Comparison of ENCODE assay signal across 10 cellular contexts in genomic region chr10:80466724-80467326, GRCh38. TPM values are rescaled to one million over a fixed set of nuclear protein-coding genes. Genes with fewer than 3 reads are reported as not detected.
DNase-seq lines count a peak whose midpoint lies in the region; ATAC-seq, FAIRE-seq and TF ChIP-seq lines count a peak whose summit lies in the region.
"Had no signal": no experiment of that assay in that cellular context is flagged by ENCODE, and none has a peak within 500 bp of the region (broad histone marks: within the 10 kb centered on the region; RNA-seq: fewer than 3 reads in every experiment).

No MANE protein-coding gene starts in this region.

- H3K4me2 ChIP-seq in OCI-LY1 (ENCODE audit: low read length) = no peak overlapping the region
- H3K4me2 ChIP-seq in keratinocyte (ENCODE audit: control insufficient read depth, extremely low read depth, insufficient read depth, low read depth, low read length) = no peak overlapping the region
- H3K4me2 ChIP-seq in Karpas-422 (ENCODE audit: low read depth, low read length, poor library complexity, severe bottlenecking) = no peak overlapping the region

- H3K36me3 ChIP-seq in OCI-LY1 (ENCODE audit: insufficient read depth, low read length) = peaks cover 21% of the 10 kb centered on the region
- peaks cover 15 to 25% of the 10 kb centered on the region in 2 experiments for H3K36me3 ChIP-seq in keratinocyte (ENCODE audit: control insufficient read depth in 2 of 2, extremely low read depth in 1 of 2, insufficient read depth in 2 of 2, low read length in 2 of 2)
- H3K36me3 ChIP-seq in Karpas-422 (ENCODE audit: insufficient read depth, low read length) = no peaks in the 10 kb centered on the region

- no peak overlapping the region for H3K9ac ChIP-seq in OCI-LY1 (ENCODE audit: low read length)
- H3K9ac ChIP-seq in keratinocyte (ENCODE audit: control insufficient read depth, extremely low read depth, insufficient read depth, low read length) = peak overlapping the region; percentile 19
- no peak overlapping the region for H3K9ac ChIP-seq in Karpas-422 (ENCODE audit: low read length)

- CTCF ChIA-PET in activated CD8-positive, alpha-beta T cell treated with anti-CD3 and anti-CD28 coated beads, Interleukin-2, amount 10 ng/mL, durations not matched to agents 7 days and 5 days (lab: Charles Lee) = interaction anchor here (1.3 to 35.6 kb wide), 9 partner anchors 6 to 64 kb away, joined by 3 to 1113 read pairs (median 5); no protein-coding TSS in a partner anchor

- H2AFZ ChIP-seq in OCI-LY1 (ENCODE audit: low read length) = no peak overlapping the region
- H2AFZ ChIP-seq in keratinocyte (ENCODE audit: control insufficient read depth, low read length) = no peak overlapping the region
- H2AFZ ChIP-seq in Karpas-422 (ENCODE audit: low read length) = no peak overlapping the region

- H3K27ac Mint-ChIP-seq in activated CD8-positive, alpha-beta T cell treated with anti-CD3 and anti-CD28 coated beads, Interleukin-2, amount 10 ng/mL, durations not matched to agents 7 days and 5 days = peak overlapping the region; percentile 90
- H3K27ac Mint-ChIP-seq in stimulated activated memory B cell treated with anti-CD40 and anti-IgM and Interleukin-4, amounts not matched to agents 10 μg/mL and 1 μg/mL and 100 μg/mL, for 72 hours = peak overlapping the region; percentile 82

- ATAC-seq in activated CD8-positive, alpha-beta T cell treated with anti-CD3 and anti-CD28 coated beads, Interleukin-2, amount 10 ng/mL, durations not matched to agents 7 days and 5 days = no peak
- no peak for ATAC-seq in stimulated activated memory B cell treated with anti-CD40 and anti-IgM and Interleukin-4, amounts not matched to agents 10 μg/mL and 1 μg/mL and 100 μg/mL, for 72 hours

- H3K27me3 ChIP-seq in OCI-LY1 (ENCODE audit: insufficient read depth, low read length) (no peaks in the 10 kb centered on the region), keratinocyte (ENCODE audit: control insufficient read depth, extremely low read depth, insufficient read depth, low read length) (no peaks in the 10 kb centered on the region), Karpas-422 (ENCODE audit: low read length) (no peaks in the 10 kb centered on the region)

- POLR2A ChIA-PET in activated CD8-positive, alpha-beta T cell treated with anti-CD3 and anti-CD28 coated beads, Interleukin-2, amount 10 ng/mL, durations not matched to agents 7 days and 5 days (lab: Charles Lee) = interaction anchor here (1.2 to 8.0 kb wide), 7 partner anchors 9 to 38 kb away, joined by 3 to 86 read pairs (median 10); partner anchors contain the start of gene TSPAN14

- H3K4me1 Mint-ChIP-seq in activated CD8-positive, alpha-beta T cell treated with anti-CD3 and anti-CD28 coated beads, Interleukin-2, amount 10 ng/mL, durations not matched to agents 7 days and 5 days (ENCODE audit: low read depth) = peaks cover 97% of the 10 kb centered on the region
- H3K4me1 Mint-ChIP-seq in stimulated activated memory B cell treated with anti-CD40 and anti-IgM and Interleukin-4, amounts not matched to agents 10 μg/mL and 1 μg/mL and 100 μg/mL, for 72 hours = peaks cover 89% of the 10 kb centered on the region

- H3K9me3 Mint-ChIP-seq in activated CD8-positive, alpha-beta T cell treated with anti-CD3 and anti-CD28 coated beads, Interleukin-2, amount 10 ng/mL, durations not matched to agents 7 days and 5 days (ENCODE audit: insufficient read depth) = no peaks in the 10 kb centered on the region
- no peaks in the 10 kb centered on the region for H3K9me3 Mint-ChIP-seq in stimulated activated memory B cell treated with anti-CD40 and anti-IgM and Interleukin-4, amounts not matched to agents 10 μg/mL and 1 μg/mL and 100 μg/mL, for 72 hours
- H3K9me3 Mint-ChIP-seq: IgD-negative memory B cell had no signal

- no peak for TF ChIP-seq CTCF in OCI-LY1 (IDR thresholded peaks at IDR 0.05; ENCODE audit: low read length)
- TF ChIP-seq CTCF in keratinocyte (optimal IDR thresholded peaks at IDR 0.05 in 1 of 3, IDR thresholded peaks at IDR 0.05 in 1 of 3, conservative IDR thresholded peaks at IDR 0.05 in 1 of 3; ENCODE audit: extremely low read depth in 1 of 3, insufficient read depth in 2 of 3, low read length in 3 of 3) = no peak

- H3F3A ChIP-seq in OCI-LY1 (ENCODE audit: insufficient read depth, low read length) = peaks cover 15% of the 10 kb centered on the region; the same call in 1 of the 2 replicates

- dilution Hi-C loops in keratinocyte (cut with MboI; ENCODE audit: extremely low pct_ligation_motif_present, low sequenced_read_pairs) = no loop called here

- peak overlapping the region; percentile 97 for H3K27ac ChIP-seq in OCI-LY1 (ENCODE audit: low read depth, low read length, poor library complexity, severe bottlenecking)
- H3K27ac ChIP-seq in keratinocyte (ENCODE audit: control insufficient read depth, insufficient read depth, low read length) = peak overlapping the region; percentile 34
- H3K27ac ChIP-seq in Karpas-422 (ENCODE audit: low read length) = no peak overlapping the region

- H3K4me3 Mint-ChIP-seq in activated CD8-positive, alpha-beta T cell treated with anti-CD3 and anti-CD28 coated beads, Interleukin-2, amount 10 ng/mL, durations not matched to agents 7 days and 5 days = peak overlapping the region; percentile 72
- no peak overlapping the region for H3K4me3 Mint-ChIP-seq in stimulated activated memory B cell treated with anti-CD40 and anti-IgM and Interleukin-4, amounts not matched to agents 10 μg/mL and 1 μg/mL and 100 μg/mL, for 72 hours

- no peak for DNase-seq in activated CD8-positive, alpha-beta T cell treated with anti-CD3 and anti-CD28 coated beads, Interleukin-2, amount 10 ng/mL, durations not matched to agents 7 days and 5 days
- DNase-seq in keratinocyte (ENCODE audit: low read depth, low spot score) (no peak), AML-193 (lab: John Stamatoyannopoulos, UW) (no peak), Karpas-422 (no peak), HTR-8/SVneo (ENCODE audit: insufficient read length, low spot score) (no peak)
- DNase-seq: anterior cingulate cortex, foreskin fibroblast had no signal

- H3K9me2 ChIP-seq in OCI-LY1 (ENCODE audit: low read depth, low read length) (no peaks in the 10 kb centered on the region), Karpas-422 (replicated peaks; ENCODE audit: insufficient read depth, low read length) (no peaks in the 10 kb centered on the region)

- no peak for FAIRE-seq in keratinocyte (lab: Jason Lieb, UNC)
- no peak for FAIRE-seq in HTR-8/SVneo (lab: Jason Lieb, UNC)

- H3K36me3 Mint-ChIP-seq in activated CD8-positive, alpha-beta T cell treated with anti-CD3 and anti-CD28 coated beads, Interleukin-2, amount 10 ng/mL, durations not matched to agents 7 days and 5 days (ENCODE audit: low read depth) = peaks cover 60% of the 10 kb centered on the region
- H3K36me3 Mint-ChIP-seq in stimulated activated memory B cell treated with anti-CD40 and anti-IgM and Interleukin-4, amounts not matched to agents 10 μg/mL and 1 μg/mL and 100 μg/mL, for 72 hours = peaks cover 15% of the 10 kb centered on the region
- H3K36me3 Mint-ChIP-seq: IgD-negative memory B cell had no signal

- peaks cover 96% of the 10 kb centered on the region for H3K4me1 ChIP-seq in OCI-LY1 (ENCODE audit: insufficient read depth, low read length, severe bottlenecking)
- peaks cover 98% of the 10 kb centered on the region for H3K4me1 ChIP-seq in keratinocyte (ENCODE audit: control insufficient read depth, extremely low read depth, insufficient read depth, low read length)
- peaks cover 25% of the 10 kb centered on the region for H3K4me1 ChIP-seq in Karpas-422 (ENCODE audit: low read length)

- no peaks in the 10 kb centered on the region for H4K20me1 ChIP-seq in OCI-LY1 (ENCODE audit: insufficient read depth, low read length)
- peaks cover 23% of the 10 kb centered on the region for H4K20me1 ChIP-seq in keratinocyte (ENCODE audit: control insufficient read depth, extremely low read depth, insufficient read depth, low read length)
- no peaks in the 10 kb centered on the region for H4K20me1 ChIP-seq in Karpas-422 (ENCODE audit: insufficient read depth, low read depth, low read length)

- no peaks in the 10 kb centered on the region for H3K9me3 ChIP-seq in OCI-LY1 (ENCODE audit: low read length)
- no peaks in the 10 kb centered on the region for H3K9me3 ChIP-seq in keratinocyte (ENCODE audit: control insufficient read depth, low read depth, low read length)
- H3K9me3 ChIP-seq in Karpas-422 (ENCODE audit: low read length) = no peaks in the 10 kb centered on the region

- H3K4me3 ChIP-seq in OCI-LY1 (ENCODE audit: low read depth, low read length, poor library complexity, severe bottlenecking) (no peak overlapping the region), keratinocyte (ENCODE audit: control insufficient read depth in 2 of 3, extremely low read depth in 1 of 3, insufficient read depth in 2 of 3, low read depth in 1 of 3, low read length in 3 of 3) (no peak overlapping the region), Karpas-422 (ENCODE audit: low read length) (no peak overlapping the region)

- peaks cover 4% of the 10 kb centered on the region for H3K9me1 ChIP-seq in keratinocyte (ENCODE audit: control insufficient read depth, extremely low read depth, insufficient read depth, low read length)

- no peaks in the 10 kb centered on the region for H3K27me3 Mint-ChIP-seq in activated CD8-positive, alpha-beta T cell treated with anti-CD3 and anti-CD28 coated beads, Interleukin-2, amount 10 ng/mL, durations not matched to agents 7 days and 5 days (ENCODE audit: low read depth)
- H3K27me3 Mint-ChIP-seq in stimulated activated memory B cell treated with anti-CD40 and anti-IgM and Interleukin-4, amounts not matched to agents 10 μg/mL and 1 μg/mL and 100 μg/mL, for 72 hours = no peaks in the 10 kb centered on the region

- H3K79me2 ChIP-seq in OCI-LY1 (ENCODE audit: insufficient read depth, low read length) (peaks cover 30% of the 10 kb centered on the region), keratinocyte (ENCODE audit: control insufficient read depth, insufficient read depth, low read length) (peaks cover 80% of the 10 kb centered on the region), Karpas-422 (ENCODE audit: low read length) (no peaks in the 10 kb centered on the region)

RNA-seq across cellular contexts. Expression of gene TSPAN14, which starts 12.7 kb away (rescaled TPM):
- 100 to 1,000 TPM; 109 to 117 TPM for total RNA-seq in activated CD8-positive, alpha-beta T cell treated with anti-CD3 and anti-CD28 coated beads, Interleukin-2, amount 10 ng/mL, durations not matched to agents 7 days and 5 days
- 71.1 to 191 TPM (median 87.0 TPM) in 3 replicates for polyA plus RNA-seq in keratinocyte
- 24.8 TPM for polyA plus RNA-seq in keratinocyte (2011; ENCODE audit: low read depth)
- polyA plus RNA-seq in keratinocyte (2011; cell fraction: cytosol; rRNA removed) = 64.9 and 73.6 TPM in 2 replicates
- polyA plus RNA-seq in keratinocyte (2011; cell fraction: nucleus; rRNA removed) = 286 and 296 TPM in 2 replicates
- polyA plus RNA-seq in keratinocyte (2012; ENCODE audit: low replicate concordance) = 89.0 and 143 TPM in 2 replicates
- polyA minus RNA-seq in keratinocyte = 94.5 to 356 TPM (median 124 TPM) in 3 replicates
- 73.1 TPM for polyA minus RNA-seq in keratinocyte (2011; cell fraction: cytosol; rRNA and poly(A)+ RNA removed)
- 118 and 190 TPM in 2 replicates for polyA minus RNA-seq in keratinocyte (2011; cell fraction: nucleus; rRNA and poly(A)+ RNA removed)
- total RNA-seq in Karpas-422 (2014; rRNA removed; shearing (Covaris generic); ENCODE audit: low replicate concordance) = 3.4 TPM in 2 replicates

RNA-seq across cellular contexts. Expression of gene PRXL2A, which starts 58.5 kb away (rescaled TPM):
- 10 to 100 TPM; 14.9 to 15.3 TPM for total RNA-seq in activated CD8-positive, alpha-beta T cell treated with anti-CD3 and anti-CD28 coated beads, Interleukin-2, amount 10 ng/mL, durations not matched to agents 7 days and 5 days
- polyA plus RNA-seq in keratinocyte = 50.2 to 71.6 TPM (median 53.3 TPM) in 3 replicates
- polyA plus RNA-seq in keratinocyte (2011; ENCODE audit: low read depth) = 28.2 TPM
- polyA plus RNA-seq in keratinocyte (2011; cell fraction: cytosol; rRNA removed) = 40.1 and 45.4 TPM in 2 replicates
- 39.3 and 51.0 TPM in 2 replicates for polyA plus RNA-seq in keratinocyte (2011; cell fraction: nucleus; rRNA removed)
- 36.5 and 39.4 TPM in 2 replicates for polyA plus RNA-seq in keratinocyte (2012; ENCODE audit: low replicate concordance)
- polyA minus RNA-seq in keratinocyte = 7.6 to 27.0 TPM (median 20.6 TPM) in 3 replicates
- polyA minus RNA-seq in keratinocyte (2011; cell fraction: cytosol; rRNA and poly(A)+ RNA removed) = 16.5 TPM
- polyA minus RNA-seq in keratinocyte (2011; cell fraction: nucleus; rRNA and poly(A)+ RNA removed) = 11.3 and 24.3 TPM in 2 replicates
- 1.7 and 7.2 TPM in 2 replicates for total RNA-seq in Karpas-422 (2014; rRNA removed; shearing (Covaris generic); ENCODE audit: low replicate concordance)

Comparison
In these comparisons a context has a peak if more than half of its experiments do, and no peak if none do; other contexts are left out.
1. RNA of gene TSPAN14, which starts 12.7 kb away (total RNA-seq): 109 to 117 TPM in activated CD8-positive, alpha-beta T cell treated with anti-CD3 and anti-CD28 coated beads, Interleukin-2, amount 10 ng/mL, durations not matched to agents 7 days and 5 days; 3.4 TPM in Karpas-422; every median in the first group is over 10 times any median in the second.